ENCODE assay signal across 29 cellular contexts in genomic region chr4:87123241-87123640, GRCh38.
"Had no signal": no experiment of that assay in that cellular context is flagged by ENCODE, and none has a peak within 500 bp of the region (broad histone marks: within the 10 kb centered on the region; RNA-seq: fewer than 3 reads in every experiment).

No MANE protein-coding gene starts in this region.

- ATAC-seq: activated naive CD4-positive, alpha-beta T cell treated with anti-CD3 and anti-CD28 coated beads, Interleukin-2, amount 50 U/mL, for 72 hours; heart left ventricle; left lung; lower lobe of right lung; natural killer cell; stimulated activated naive B cell treated with anti-CD40 and anti-IgM and Interleukin-4, amounts not matched to agents 10 μg/mL and 1 μg/mL and 100 μg/mL, for 72 hours; WTC11 had no signal

- H3K9me3 Mint-ChIP-seq: activated CD4-positive, alpha-beta memory T cell treated with anti-CD3 and anti-CD28 coated beads, Interleukin-2, amount 10 ng/mL, durations not matched to agents 7 days and 5 days; activated CD4-positive, alpha-beta T cell treated with anti-CD3 and anti-CD28 coated beads, Interleukin-2, amount 10 ng/mL, durations not matched to agents 7 days and 5 days; activated naive CD4-positive, alpha-beta T cell treated with anti-CD3 and anti-CD28 coated beads, Interleukin-2, amount 50 U/mL, for 72 hours; immature natural killer cell; natural killer cell; stimulated activated naive B cell treated with anti-CD40 and anti-IgM and Interleukin-4, amounts not matched to agents 10 μg/mL and 1 μg/mL and 100 μg/mL, for 72 hours; T-helper 1 cell treated with Interleukin-12 subunit alpha and Interleukin-12 subunit beta and Interleukin-4 antibody, amounts not matched to agents 30 μg/mL and 1 μg/mL, for 36 hours; WTC11 had no signal

- H3K27ac Mint-ChIP-seq: activated CD4-positive, alpha-beta memory T cell treated with anti-CD3 and anti-CD28 coated beads, Interleukin-2, amount 10 ng/mL, durations not matched to agents 7 days and 5 days; activated CD4-positive, alpha-beta T cell treated with anti-CD3 and anti-CD28 coated beads, Interleukin-2, amount 10 ng/mL, durations not matched to agents 7 days and 5 days; activated naive CD4-positive, alpha-beta T cell treated with anti-CD3 and anti-CD28 coated beads, Interleukin-2, amount 50 U/mL, for 72 hours; stimulated activated naive B cell treated with anti-CD40 and anti-IgM and Interleukin-4, amounts not matched to agents 10 μg/mL and 1 μg/mL and 100 μg/mL, for 72 hours; T-helper 1 cell treated with Interleukin-12 subunit alpha and Interleukin-12 subunit beta and Interleukin-4 antibody, amounts not matched to agents 30 μg/mL and 1 μg/mL, for 36 hours had no signal

- H3K27me3 ChIP-seq: breast epithelium, heart left ventricle, left lung, neutrophil, stomach, suprapubic skin, tibial nerve had no signal

- H3K27me3 Mint-ChIP-seq: activated CD4-positive, alpha-beta memory T cell treated with anti-CD3 and anti-CD28 coated beads, Interleukin-2, amount 10 ng/mL, durations not matched to agents 7 days and 5 days; activated CD4-positive, alpha-beta T cell treated with anti-CD3 and anti-CD28 coated beads, Interleukin-2, amount 10 ng/mL, durations not matched to agents 7 days and 5 days; stimulated activated naive B cell treated with anti-CD40 and anti-IgM and Interleukin-4, amounts not matched to agents 10 μg/mL and 1 μg/mL and 100 μg/mL, for 72 hours had no signal

- DNase-seq: activated CD4-positive, alpha-beta memory T cell treated with anti-CD3 and anti-CD28 coated beads, Interleukin-2, amount 10 ng/mL, durations not matched to agents 7 days and 5 days; activated CD4-positive, alpha-beta T cell treated with anti-CD3 and anti-CD28 coated beads for 1 hour; activated CD4-positive, alpha-beta T cell treated with anti-CD3 and anti-CD28 coated beads, Interleukin-2, amount 10 ng/mL, durations not matched to agents 7 days and 5 days; activated naive CD4-positive, alpha-beta T cell; activated T-cell treated with anti-CD3 and anti-CD28 coated beads, Interleukin-2, amount 50 U/mL, for 48 hours; central memory CD4-positive, alpha-beta T cell; foreskin fibroblast; heart left ventricle; hypothalamus; immature natural killer cell; left lung; lower lobe of right lung; mesendoderm; natural killer cell; retina; stimulated activated CD4-positive, alpha-beta T cell treated with anti-CD3 and anti-CD28 coated beads, Interleukin-1b, Interleukin-23, amount 100 ng/mL, for 48 hours; stimulated activated CD4-positive, alpha-beta T cell treated with anti-CD3 and anti-CD28 coated beads, Interleukin-4, amount 100 ng/mL, for 4 hours; stimulated activated CD8-positive, alpha-beta memory T cell treated with anti-CD3 and anti-CD28 coated beads, Interleukin-4, amount 100 ng/mL, for 48 hours; stimulated activated naive B cell treated with anti-CD40 and anti-IgM and Interleukin-4, amounts not matched to agents 10 μg/mL and 1 μg/mL and 100 μg/mL, for 72 hours; stomach; T-helper 9 cell had no signal

- H3K9me3 ChIP-seq: breast epithelium, heart left ventricle, left lung, lower lobe of right lung, neutrophil, stomach, suprapubic skin, tibial nerve had no signal

- H3K27ac ChIP-seq: left lung, lower lobe of right lung, neutrophil, stomach, tibial nerve had no signal

- H3K4me3 Mint-ChIP-seq: activated CD4-positive, alpha-beta memory T cell treated with anti-CD3 and anti-CD28 coated beads, Interleukin-2, amount 10 ng/mL, durations not matched to agents 7 days and 5 days; activated CD4-positive, alpha-beta T cell treated with anti-CD3 and anti-CD28 coated beads, Interleukin-2, amount 10 ng/mL, durations not matched to agents 7 days and 5 days; immature natural killer cell; natural killer cell; stimulated activated naive B cell treated with anti-CD40 and anti-IgM and Interleukin-4, amounts not matched to agents 10 μg/mL and 1 μg/mL and 100 μg/mL, for 72 hours; T-helper 1 cell treated with Interleukin-12 subunit alpha and Interleukin-12 subunit beta and Interleukin-4 antibody, amounts not matched to agents 30 μg/mL and 1 μg/mL, for 36 hours; WTC11 had no signal

- H3K4me3 ChIP-seq: breast epithelium, heart left ventricle, left lung, lower lobe of right lung, smooth muscle cell, stomach, suprapubic skin, tibial nerve had no signal
